8 cellular contexts compared by ENCODE assay signal in genomic region chr11:58513747-58514367, GRCh38. TPM values are rescaled to one million over a fixed set of nuclear protein-coding genes. Genes with fewer than 3 reads are reported as not detected.
DNase-seq lines count a peak whose midpoint lies in the region; ATAC-seq and TF ChIP-seq lines count a peak whose summit lies in the region.

No MANE protein-coding gene starts in this region.

- H3K9me3 ChIP-seq in trophoblast cell (ENCODE audit: insufficient read depth, low read depth, low read length), result no peaks in the 10 kb centered on the region

- H3K9me3 Mint-ChIP-seq in Calu3 (ENCODE audit: low read depth, unreplicated experiment), result no peaks in the 10 kb centered on the region

- H2BK120ac ChIP-seq in trophoblast cell (ENCODE audit: insufficient read depth, low read length, poor library complexity), result no peak overlapping the region

- H3K36me3 Mint-ChIP-seq in Calu3 (ENCODE audit: insufficient read depth, unreplicated experiment), result no peaks in the 10 kb centered on the region

- H3K4me1 ChIP-seq in trophoblast cell (ENCODE audit: control insufficient read depth in 1 of 2, insufficient read depth in 2 of 2, low read length in 2 of 2), result no peaks in the 10 kb centered on the region

- peak; percentile 59 for TF ChIP-seq CTCF in Calu3 (IDR thresholded peaks at IDR 0.05; ENCODE audit: unreplicated experiment)
- TF ChIP-seq CTCF in foreskin fibroblast (IDR thresholded peaks at IDR 0.05; ENCODE audit: low read depth, low read length), result peak; percentile 69

- no TSS peak for BruUV-seq in Calu3 (replicated peaks; lab: Mats Ljungman, UMichigan)

- in situ Hi-C loops in KBM-7 (cut with MboI; ENCODE audit: low pct_unique_long_range_greater_than_20kb, low sequenced_read_pairs), result loop anchor here (25.0 kb wide), 1 partner anchor 1177 kb away; the partner anchor contains the start of genes P2RX3 and SSRP1

- no peak overlapping the region for H4K8ac ChIP-seq in trophoblast cell (ENCODE audit: low read depth, low read length)

- no peaks in the 10 kb centered on the region for H3K79me1 ChIP-seq in trophoblast cell (ENCODE audit: low read length)

- no CpG with 5 or more reads among the region's 5 CpGs for WGBS in trophoblast cell (ENCODE audit: extremely low coverage, insufficient coverage, insufficient read length)

- H3K18ac ChIP-seq in trophoblast cell (ENCODE audit: low read length), result no peak overlapping the region

- intact Hi-C loops in Calu3 (cut with micrococcal nuclease; ENCODE audit: unreplicated experiment), result loop anchor here (2.0 to 10.0 kb wide), 5 partner anchors 449 to 869 kb away; partner anchors contain the start of genes BTBD18 and YPEL4

- H3K4me3 ChIP-seq in foreskin fibroblast (ENCODE audit: low read depth in 1 of 2, low read length in 2 of 2) (no peak overlapping the region), trophoblast cell (ENCODE audit: low read depth, low read length) (no peak overlapping the region)

- DNase-seq in Calu3 (peak; percentile 57), KBM-7 (peak; percentile 69), T1000 (lab: John Stamatoyannopoulos, UW) (peak; percentile 27), foreskin fibroblast (peak; percentile 50 to 81), trophoblast cell (peak; percentile 63 to 89), ureter (ENCODE audit: low spot score) (no peak)
- no peak for DNase-seq in NK-92 treated with Interleukin-12 subunit alpha and Interleukin-12 subunit beta, amount 100 ng/mL, for 24 hours (lab: John Stamatoyannopoulos, UW)

- no peaks in the 10 kb centered on the region for H3K27me3 Mint-ChIP-seq in Calu3 (ENCODE audit: unreplicated experiment)

- H2BK5ac ChIP-seq in trophoblast cell (ENCODE audit: low read depth, low read length, poor library complexity), result no peak overlapping the region

- H3K27ac Mint-ChIP-seq in Calu3 (ENCODE audit: unreplicated experiment), result no peak overlapping the region

- H3K4me2 ChIP-seq in trophoblast cell (ENCODE audit: low read length), result no peak overlapping the region

- no peak overlapping the region for H3K14ac ChIP-seq in trophoblast cell (ENCODE audit: low read length)

- CTCF ChIA-PET in Calu3 (lab: Charles Lee), result interaction anchor here (0.8 to 1.0 kb wide), 2 partner anchors 18 to 228 kb away, joined by 3 to 4 read pairs; no protein-coding TSS in a partner anchor

- no peak overlapping the region for H2AK5ac ChIP-seq in trophoblast cell (ENCODE audit: low read length)

- H2BK12ac ChIP-seq in trophoblast cell (ENCODE audit: low read length), result no peak overlapping the region

- H3K4me3 Mint-ChIP-seq in Calu3 (ENCODE audit: low read depth, unreplicated experiment), result no peak overlapping the region

- H4K12ac ChIP-seq in trophoblast cell (ENCODE audit: low read depth, low read length), result no peak overlapping the region

- no peak overlapping the region for H3K23ac ChIP-seq in trophoblast cell (ENCODE audit: low read length)

- no peaks in the 10 kb centered on the region for H3K27me3 ChIP-seq in trophoblast cell (ENCODE audit: insufficient read depth, low read length)

- H3K4ac ChIP-seq in trophoblast cell (ENCODE audit: low read depth, low read length), result no peak overlapping the region

- H3K4me1 Mint-ChIP-seq in Calu3 (ENCODE audit: low read depth, unreplicated experiment), result peaks cover 22% of the 10 kb centered on the region

- H2AFZ ChIP-seq in trophoblast cell (ENCODE audit: insufficient read depth, low read length, poor library complexity), result no peak overlapping the region

- no peak overlapping the region for H3K9ac ChIP-seq in trophoblast cell (ENCODE audit: low read length)

- no peak overlapping the region for H3K27ac ChIP-seq in trophoblast cell (ENCODE audit: low read depth, low read length)

- no peak overlapping the region for H4K91ac ChIP-seq in trophoblast cell (ENCODE audit: low read depth, low read length)

- ATAC-seq in GM18517 (IDR thresholded peaks at IDR 0.05; ENCODE audit: unreplicated experiment), result peak; percentile 56

- H3K79me2 ChIP-seq in trophoblast cell (ENCODE audit: control insufficient read depth, insufficient read depth, low read length, poor library complexity), result no peaks in the 10 kb centered on the region

- H3K36me3 ChIP-seq in trophoblast cell (ENCODE audit: control insufficient read depth in 1 of 2, insufficient read depth in 2 of 2, low read length in 2 of 2), result no peaks in the 10 kb centered on the region

RNA-seq across cellular contexts. Expression of gene OR5B21, which starts 6.0 kb away (rescaled TPM):
- total RNA-seq in Calu3 (2022) (not detected in 2 replicates), ureter (not detected)
- not detected in 2 replicates for polyA plus RNA-seq in trophoblast cell (2013)

Comparison
In these comparisons a context has a peak if more than half of its experiments do, and no peak if none do; other contexts are left out.
1. DNase-seq: peak in Calu3 (single experiment), KBM-7 (single experiment), T1000 (single experiment), foreskin fibroblast (2 of 2) and trophoblast cell (2 of 2); none in NK-92 treated with Interleukin-12 subunit alpha and Interleukin-12 subunit beta, amount 100 ng/mL, for 24 hours (single experiment) and ureter (single experiment).